1 cellular context compared by ENCODE assay signal in genomic region chr1:227731241-227731677, GRCh38.
TF ChIP-seq lines count a peak whose summit lies in the region.

No MANE protein-coding gene starts in this region.

TF ChIP-seq in HepG2, 621 proteins besides CTCF, POLR2A, EP300 and RAD21 (continued from another document):
- TF ChIP-seq, protein P1, sequence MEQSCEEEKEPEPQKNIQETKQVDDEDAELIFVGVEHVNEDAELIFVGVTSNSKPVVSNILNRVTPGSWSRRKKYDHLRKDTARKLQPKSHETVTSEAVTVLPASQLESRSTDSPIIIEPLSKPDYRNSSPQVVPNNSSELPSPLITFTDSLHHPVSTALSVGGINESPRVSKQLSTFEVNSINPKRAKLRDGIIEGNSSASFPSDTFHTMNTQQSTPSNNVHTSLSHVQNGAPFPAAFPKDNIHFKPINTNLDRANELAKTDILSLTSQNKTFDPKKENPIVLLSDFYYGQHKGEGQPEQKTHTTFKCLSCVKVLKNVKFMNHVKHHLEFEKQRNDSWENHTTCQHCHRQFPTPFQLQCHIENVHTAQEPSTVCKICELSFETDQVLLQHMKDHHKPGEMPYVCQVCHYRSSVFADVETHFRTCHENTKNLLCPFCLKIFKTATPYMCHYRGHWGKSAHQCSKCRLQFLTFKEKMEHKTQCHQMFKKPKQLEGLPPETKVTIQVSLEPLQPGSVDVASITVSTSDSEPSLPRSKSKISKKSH (CRISPR knock-in tag; IDR thresholded peaks at IDR 0.05; ENCODE audit: borderline replicate concordance) = peak; percentile 62; the same call in 1 of the 2 replicates
- TF ChIP-seq ZC3H13 (CRISPR knock-in tag; IDR thresholded peaks at IDR 0.05) = peak; percentile 19; the same call in 1 of the 2 replicates
- no peak for TF ChIP-seq CBX2 (IDR thresholded peaks at IDR 0.05; ENCODE audit: low read depth, low read length)
- no peak for TF ChIP-seq CBX2 (CRISPR knock-in tag; IDR thresholded peaks at IDR 0.05; ENCODE audit: low read depth)
- no peak for TF ChIP-seq MAFF (IDR thresholded peaks at IDR 0.05; ENCODE audit: low read depth, low read length)
- TF ChIP-seq ZNF362 (CRISPR knock-in tag; IDR thresholded peaks at IDR 0.05; ENCODE audit: borderline replicate concordance) = no peak
- TF ChIP-seq FOXJ3 (CRISPR knock-in tag; IDR thresholded peaks at IDR 0.05; ENCODE audit: borderline replicate concordance) = peak; percentile 22; the same call in 1 of the 2 replicates
- no peak for TF ChIP-seq ZNF772 (CRISPR knock-in tag; IDR thresholded peaks at IDR 0.05)
- TF ChIP-seq ZNF775 (CRISPR knock-in tag; IDR thresholded peaks at IDR 0.05; ENCODE audit: borderline replicate concordance) = no peak
- TF ChIP-seq PTBP1 (IDR thresholded peaks at IDR 0.05; ENCODE audit: low read depth, low read length, poor library complexity, severe bottlenecking) = no peak
- no peak for TF ChIP-seq ELK4 (CRISPR knock-in tag; IDR thresholded peaks at IDR 0.05; ENCODE audit: borderline replicate concordance)
- no peak for TF ChIP-seq TEAD3 (CRISPR knock-in tag; optimal IDR thresholded peaks at IDR 0.05; ENCODE audit: borderline replicate concordance)
- TF ChIP-seq, protein P2, sequence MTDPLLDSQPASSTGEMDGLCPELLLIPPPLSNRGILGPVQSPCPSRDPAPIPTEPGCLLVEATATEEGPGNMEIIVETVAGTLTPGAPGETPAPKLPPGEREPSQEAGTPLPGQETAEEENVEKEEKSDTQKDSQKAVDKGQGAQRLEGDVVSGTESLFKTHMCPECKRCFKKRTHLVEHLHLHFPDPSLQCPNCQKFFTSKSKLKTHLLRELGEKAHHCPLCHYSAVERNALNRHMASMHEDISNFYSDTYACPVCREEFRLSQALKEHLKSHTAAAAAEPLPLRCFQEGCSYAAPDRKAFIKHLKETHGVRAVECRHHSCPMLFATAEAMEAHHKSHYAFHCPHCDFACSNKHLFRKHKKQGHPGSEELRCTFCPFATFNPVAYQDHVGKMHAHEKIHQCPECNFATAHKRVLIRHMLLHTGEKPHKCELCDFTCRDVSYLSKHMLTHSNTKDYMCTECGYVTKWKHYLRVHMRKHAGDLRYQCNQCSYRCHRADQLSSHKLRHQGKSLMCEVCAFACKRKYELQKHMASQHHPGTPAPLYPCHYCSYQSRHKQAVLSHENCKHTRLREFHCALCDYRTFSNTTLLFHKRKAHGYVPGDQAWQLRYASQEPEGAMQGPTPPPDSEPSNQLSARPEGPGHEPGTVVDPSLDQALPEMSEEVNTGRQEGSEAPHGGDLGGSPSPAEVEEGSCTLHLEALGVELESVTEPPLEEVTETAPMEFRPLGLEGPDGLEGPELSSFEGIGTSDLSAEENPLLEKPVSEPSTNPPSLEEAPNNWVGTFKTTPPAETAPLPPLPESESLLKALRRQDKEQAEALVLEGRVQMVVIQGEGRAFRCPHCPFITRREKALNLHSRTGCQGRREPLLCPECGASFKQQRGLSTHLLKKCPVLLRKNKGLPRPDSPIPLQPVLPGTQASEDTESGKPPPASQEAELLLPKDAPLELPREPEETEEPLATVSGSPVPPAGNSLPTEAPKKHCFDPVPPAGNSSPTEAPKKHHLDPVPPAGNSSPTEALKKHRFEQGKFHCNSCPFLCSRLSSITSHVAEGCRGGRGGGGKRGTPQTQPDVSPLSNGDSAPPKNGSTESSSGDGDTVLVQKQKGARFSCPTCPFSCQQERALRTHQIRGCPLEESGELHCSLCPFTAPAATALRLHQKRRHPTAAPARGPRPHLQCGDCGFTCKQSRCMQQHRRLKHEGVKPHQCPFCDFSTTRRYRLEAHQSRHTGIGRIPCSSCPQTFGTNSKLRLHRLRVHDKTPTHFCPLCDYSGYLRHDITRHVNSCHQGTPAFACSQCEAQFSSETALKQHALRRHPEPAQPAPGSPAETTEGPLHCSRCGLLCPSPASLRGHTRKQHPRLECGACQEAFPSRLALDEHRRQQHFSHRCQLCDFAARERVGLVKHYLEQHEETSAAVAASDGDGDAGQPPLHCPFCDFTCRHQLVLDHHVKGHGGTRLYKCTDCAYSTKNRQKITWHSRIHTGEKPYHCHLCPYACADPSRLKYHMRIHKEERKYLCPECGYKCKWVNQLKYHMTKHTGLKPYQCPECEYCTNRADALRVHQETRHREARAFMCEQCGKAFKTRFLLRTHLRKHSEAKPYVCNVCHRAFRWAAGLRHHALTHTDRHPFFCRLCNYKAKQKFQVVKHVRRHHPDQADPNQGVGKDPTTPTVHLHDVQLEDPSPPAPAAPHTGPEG (CRISPR knock-in tag; IDR thresholded peaks at IDR 0.05) = no peak
- TF ChIP-seq, protein P3, sequence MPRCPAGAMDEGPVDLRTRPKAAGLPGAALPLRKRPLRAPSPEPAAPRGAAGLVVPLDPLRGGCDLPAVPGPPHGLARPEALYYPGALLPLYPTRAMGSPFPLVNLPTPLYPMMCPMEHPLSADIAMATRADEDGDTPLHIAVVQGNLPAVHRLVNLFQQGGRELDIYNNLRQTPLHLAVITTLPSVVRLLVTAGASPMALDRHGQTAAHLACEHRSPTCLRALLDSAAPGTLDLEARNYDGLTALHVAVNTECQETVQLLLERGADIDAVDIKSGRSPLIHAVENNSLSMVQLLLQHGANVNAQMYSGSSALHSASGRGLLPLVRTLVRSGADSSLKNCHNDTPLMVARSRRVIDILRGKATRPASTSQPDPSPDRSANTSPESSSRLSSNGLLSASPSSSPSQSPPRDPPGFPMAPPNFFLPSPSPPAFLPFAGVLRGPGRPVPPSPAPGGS (CRISPR knock-in tag; IDR thresholded peaks at IDR 0.05) = no peak
- no peak for TF ChIP-seq TAF1 (CRISPR knock-in tag; IDR thresholded peaks at IDR 0.05)
- TF ChIP-seq AGO2 (optimal IDR thresholded peaks at IDR 0.05; ENCODE audit: low read depth, low read length) = no peak
- peak; percentile 76 for TF ChIP-seq BHLHE40 (IDR thresholded peaks at IDR 0.05; ENCODE audit: low read length)
